ENCODE assay signal across 11 cellular contexts in the genomic region with DNA sequence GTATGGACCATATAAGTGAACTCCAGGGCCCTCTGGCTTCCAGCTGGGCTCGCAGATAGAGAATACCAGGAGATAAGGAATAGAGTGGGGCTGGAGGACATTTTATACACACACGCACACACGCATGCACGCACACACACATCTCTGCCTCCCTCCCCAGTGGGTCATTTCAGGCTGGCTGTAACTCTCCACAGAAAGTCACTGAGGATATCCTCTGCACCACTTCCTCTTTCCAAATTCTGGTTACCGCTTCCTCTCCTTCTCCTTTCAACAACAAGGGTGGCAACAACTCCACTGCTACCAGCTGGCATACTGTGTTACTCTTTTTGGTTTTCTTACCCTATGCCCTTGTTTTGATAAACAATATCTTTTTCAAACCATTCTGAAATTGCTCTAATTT.
DNase-seq lines count a peak whose midpoint lies in the region; ATAC-seq and TF ChIP-seq lines count a peak whose summit lies in the region.
"Had no signal": no experiment of that assay in that cellular context is flagged by ENCODE, and none has a peak within 500 bp of the region (broad histone marks: within the 10 kb centered on the region; RNA-seq: fewer than 3 reads in every experiment).

No MANE protein-coding gene starts in this region.

- H3K36me3 Mint-ChIP-seq in MCF 10A (ENCODE audit: insufficient read depth, unreplicated experiment), result no peaks in the 10 kb centered on the region

- DNase-seq in Kasumi-1 (lab: John Stamatoyannopoulos, UW) (peak; percentile 95 to 97), sciatic nerve (ENCODE audit: low spot score) (no peak), LoVo (ENCODE audit: low spot score) (no peak), MCF 10A (ENCODE audit: unreplicated experiment) (no peak), RKO (ENCODE audit: low spot score) (no peak)
- DNase-seq: activated CD4-positive, alpha-beta T cell treated with anti-CD3 and anti-CD28 coated beads, Interleukin-2, amount 10 ng/mL, durations not matched to agents 7 days and 5 days; NCI-H1092; nephron progenitor cell; stimulated activated CD4-positive, alpha-beta T cell treated with anti-CD3 and anti-CD28 coated beads, Interleukin-1b, Interleukin-23, amount 100 ng/mL, for 48 hours had no signal

- H3K9me3 Mint-ChIP-seq in MCF 10A (ENCODE audit: unreplicated experiment), result no peaks in the 10 kb centered on the region
- H3K9me3 Mint-ChIP-seq: activated CD4-positive, alpha-beta T cell treated with anti-CD3 and anti-CD28 coated beads, Interleukin-2, amount 10 ng/mL, durations not matched to agents 7 days and 5 days; nephron progenitor cell had no signal

- no peak for TF ChIP-seq CTCF in MCF 10A (IDR thresholded peaks at IDR 0.05; ENCODE audit: unreplicated experiment)

- CTCF ChIA-PET in MCF 10A (lab: Yijun Ruan, JAX), result interaction anchor here (1.7 kb wide), 1 partner anchor 14 kb away, joined by 3 read pairs; no protein-coding TSS in a partner anchor

- peaks cover 5% of the 10 kb centered on the region for H3K4me1 Mint-ChIP-seq in MCF 10A (ENCODE audit: insufficient read depth, unreplicated experiment)
- H3K4me1 Mint-ChIP-seq: nephron progenitor cell had no signal

- no peaks in the 10 kb centered on the region for H3K27me3 Mint-ChIP-seq in MCF 10A (ENCODE audit: insufficient read depth, unreplicated experiment)
- H3K27me3 Mint-ChIP-seq: activated CD4-positive, alpha-beta T cell treated with anti-CD3 and anti-CD28 coated beads, Interleukin-2, amount 10 ng/mL, durations not matched to agents 7 days and 5 days had no signal

- no peak overlapping the region for H3K4me3 Mint-ChIP-seq in MCF 10A (ENCODE audit: unreplicated experiment)
- H3K4me3 Mint-ChIP-seq: activated CD4-positive, alpha-beta T cell treated with anti-CD3 and anti-CD28 coated beads, Interleukin-2, amount 10 ng/mL, durations not matched to agents 7 days and 5 days; nephron progenitor cell had no signal

- intact Hi-C loops in sciatic nerve (cut with DNase I), result no loop called here
- intact Hi-C loops in MCF 10A (cut with micrococcal nuclease), result no loop called here

- POLR2A ChIA-PET in MCF 10A (lab: Yijun Ruan, JAX), result no interaction called here

- ATAC-seq in GM19035 (IDR thresholded peaks at IDR 0.05; ENCODE audit: unreplicated experiment) (peak; percentile 63), HG02642 (IDR thresholded peaks at IDR 0.05; ENCODE audit: poor library complexity, unreplicated experiment) (peak; percentile 78), sciatic nerve (peak; percentile 50)

- no TSS peak for BruUV-seq in MCF 10A (replicated peaks; lab: Mats Ljungman, UMichigan)

- H3K27ac Mint-ChIP-seq in MCF 10A (ENCODE audit: low read depth, unreplicated experiment), result no peak overlapping the region
- H3K27ac Mint-ChIP-seq: activated CD4-positive, alpha-beta T cell treated with anti-CD3 and anti-CD28 coated beads, Interleukin-2, amount 10 ng/mL, durations not matched to agents 7 days and 5 days; nephron progenitor cell had no signal

Comparison
In these comparisons a context has a peak if more than half of its experiments do, and no peak if none do; other contexts are left out.
1. DNase-seq: peak in Kasumi-1 (2 of 2); none in sciatic nerve (single experiment), LoVo (single experiment), MCF 10A (single experiment) and RKO (single experiment).
2. Peak in every context shown above with its lines, with median percentiles within 50 percentile points of each other: ATAC-seq.